ENCODE assay signal across 1 cellular context in the genomic region with DNA sequence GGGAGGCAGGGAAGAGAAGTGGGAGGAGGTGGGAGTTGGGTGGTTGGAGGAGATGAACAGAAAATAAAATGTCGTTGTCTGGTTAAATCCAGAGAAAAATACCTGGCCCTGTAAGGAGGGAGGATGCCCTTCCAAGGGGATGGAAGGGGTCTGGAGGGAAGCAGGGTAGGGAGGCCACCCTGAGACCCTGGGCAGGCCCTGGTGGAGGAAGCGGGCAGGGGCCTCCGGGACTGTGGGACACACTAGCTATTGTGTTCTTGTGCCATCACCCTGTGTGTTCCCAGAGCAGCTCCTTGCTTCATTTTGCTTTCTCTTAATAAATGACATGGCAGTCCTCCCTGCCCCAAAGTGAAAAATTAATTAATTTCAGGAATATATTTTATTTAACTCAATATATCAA.
TF ChIP-seq lines count a peak whose summit lies in the region.

No MANE protein-coding gene starts in this region.

TF ChIP-seq in IMR-90, 13 proteins besides CTCF, POLR2A, EP300 and RAD21:
- TF ChIP-seq FOS (IDR thresholded peaks at IDR 0.05; ENCODE audit: low read depth, low read length) (no peak), USF2 (IDR thresholded peaks at IDR 0.05; ENCODE audit: low read depth, low read length) (no peak), MXI1 (IDR thresholded peaks at IDR 0.05; ENCODE audit: borderline replicate concordance, low read depth, low read length) (no peak), RCOR1 (IDR thresholded peaks at IDR 0.05; ENCODE audit: insufficient replicate concordance, low read length) (no peak), RFX5 (IDR thresholded peaks at IDR 0.05; ENCODE audit: low read depth, low read length) (no peak), BHLHE40 (IDR thresholded peaks at IDR 0.05; ENCODE audit: low read depth, low read length) (no peak), NFE2L2 (IDR thresholded peaks at IDR 0.05; ENCODE audit: low read depth, low read length) (no peak), MAZ (IDR thresholded peaks at IDR 0.05; ENCODE audit: borderline replicate concordance, low read depth, low read length) (no peak)
- TF ChIP-seq, protein P1, sequence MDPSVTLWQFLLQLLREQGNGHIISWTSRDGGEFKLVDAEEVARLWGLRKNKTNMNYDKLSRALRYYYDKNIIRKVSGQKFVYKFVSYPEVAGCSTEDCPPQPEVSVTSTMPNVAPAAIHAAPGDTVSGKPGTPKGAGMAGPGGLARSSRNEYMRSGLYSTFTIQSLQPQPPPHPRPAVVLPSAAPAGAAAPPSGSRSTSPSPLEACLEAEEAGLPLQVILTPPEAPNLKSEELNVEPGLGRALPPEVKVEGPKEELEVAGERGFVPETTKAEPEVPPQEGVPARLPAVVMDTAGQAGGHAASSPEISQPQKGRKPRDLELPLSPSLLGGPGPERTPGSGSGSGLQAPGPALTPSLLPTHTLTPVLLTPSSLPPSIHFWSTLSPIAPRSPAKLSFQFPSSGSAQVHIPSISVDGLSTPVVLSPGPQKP (IDR thresholded peaks at IDR 0.05; ENCODE audit: borderline replicate concordance, low read depth, low read length), result no peak
